In the genomic region with DNA sequence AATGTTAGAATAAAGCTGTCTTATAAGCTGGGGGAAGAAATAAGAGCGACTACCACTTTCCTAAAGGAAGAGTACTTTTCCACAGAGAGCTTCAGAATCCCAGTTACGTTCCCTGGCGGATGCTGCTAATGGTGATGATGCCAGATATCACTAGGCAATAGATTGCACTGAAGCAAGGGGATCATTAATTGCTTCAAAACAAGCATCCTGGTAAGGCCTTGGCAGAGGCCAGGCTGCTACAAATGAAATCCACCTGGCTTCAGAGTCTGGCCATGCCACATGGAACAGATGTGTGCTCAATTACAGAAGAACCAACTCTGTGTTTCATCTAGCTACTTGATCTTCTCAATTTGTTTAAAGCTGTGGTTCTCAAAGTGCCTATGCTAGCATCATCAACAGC, we compare ENCODE assay signal across 19 cellular contexts.
A peak's percentile ranks its signal among the peaks of the same experiment; 100 is the strongest.
DNase-seq lines count a peak whose midpoint lies in the region; ATAC-seq and TF ChIP-seq lines count a peak whose summit lies in the region.
"Had no signal": no experiment of that assay in that cellular context is flagged by ENCODE, and none has a peak within 500 bp of the region (broad histone marks: within the 10 kb centered on the region; RNA-seq: fewer than 3 reads in every experiment).

No MANE protein-coding gene starts in this region.

- no peaks in the 10 kb centered on the region for H3K9me3 Mint-ChIP-seq in nephron
- H3K9me3 Mint-ChIP-seq: activated naive CD4-positive, alpha-beta T cell treated with anti-CD3 and anti-CD28 coated beads, Interleukin-2, amount 10 ng/mL, durations not matched to agents 7 days and 5 days had no signal

- no peak for TF ChIP-seq CTCF in nephron (IDR thresholded peaks at IDR 0.05; ENCODE audit: unreplicated experiment in 3 of 3)

- peak; percentile 24 for DNase-seq in NCI-H1092 treated with DMSO at 0.1 percent for 48 hours (lab: John Stamatoyannopoulos, UW)
- no peak for DNase-seq in NCI-H1092 (lab: John Stamatoyannopoulos, UW)
- peak; percentile 89 for DNase-seq in NCI-H1105 treated with DMSO at 0.1 percent for 48 hours (lab: John Stamatoyannopoulos, UW)
- DNase-seq in caudate nucleus (lab: John Stamatoyannopoulos, UW): peak in 1 of 61 donors; percentile 51
- DNase-seq in AG20443 (ENCODE audit: low spot score): no peak
- DNase-seq in CD1c-positive myeloid dendritic cell (ENCODE audit: extremely low spot score): no peak
- DNase-seq: activated CD4-positive, alpha-beta T cell treated with anti-CD3 and anti-CD28 coated beads, Interleukin-2, amount 50 U/mL, for 1 hour; activated naive CD4-positive, alpha-beta T cell treated with anti-CD3 and anti-CD28 coated beads, Interleukin-2, amount 10 ng/mL, durations not matched to agents 7 days and 5 days; CD4-positive, alpha-beta memory T cell; KG1; NCI-H1048; NCI-H510A treated with DMSO at 0.1 percent for 48 hours; PC-3; stimulated activated CD4-positive, alpha-beta T cell treated with anti-CD3 and anti-CD28 coated beads, Interleukin-4, amount 100 ng/mL, for 1 hour; thyroid gland had no signal

- no peak overlapping the region for H3K4me3 Mint-ChIP-seq in nephron
- H3K4me3 Mint-ChIP-seq: activated naive CD4-positive, alpha-beta T cell treated with anti-CD3 and anti-CD28 coated beads, Interleukin-2, amount 10 ng/mL, durations not matched to agents 7 days and 5 days; CD4-positive, alpha-beta memory T cell had no signal

- no peak for ATAC-seq in HG03342 (IDR thresholded peaks at IDR 0.05; ENCODE audit: unreplicated experiment)
- ATAC-seq: left lobe of liver, PC-3 had no signal

- H3K36me3 Mint-ChIP-seq in nephron (ENCODE audit: low read depth): no peaks in the 10 kb centered on the region
- H3K36me3 Mint-ChIP-seq: activated naive CD4-positive, alpha-beta T cell treated with anti-CD3 and anti-CD28 coated beads, Interleukin-2, amount 10 ng/mL, durations not matched to agents 7 days and 5 days; CD4-positive, alpha-beta memory T cell had no signal

- peak overlapping the region; percentile 65 for H3K27ac ChIP-seq in caudate nucleus (ENCODE audit: low read depth, low read length)
- H3K27ac ChIP-seq: 22Rv1, thyroid gland had no signal

- peaks cover 72% of the 10 kb centered on the region for H3K4me1 Mint-ChIP-seq in nephron
- H3K4me1 Mint-ChIP-seq: activated naive CD4-positive, alpha-beta T cell treated with anti-CD3 and anti-CD28 coated beads, Interleukin-2, amount 10 ng/mL, durations not matched to agents 7 days and 5 days had no signal

- H3K27me3 Mint-ChIP-seq in nephron (ENCODE audit: low read depth): no peaks in the 10 kb centered on the region

- peak overlapping the region; percentile 11 to 87 (median 62) for H3K27ac Mint-ChIP-seq in nephron
- H3K27ac Mint-ChIP-seq: activated naive CD4-positive, alpha-beta T cell treated with anti-CD3 and anti-CD28 coated beads, Interleukin-2, amount 10 ng/mL, durations not matched to agents 7 days and 5 days; CD4-positive, alpha-beta memory T cell had no signal

Comparison
In these comparisons a context has a peak if more than half of its experiments do, and no peak if none do; other contexts are left out.
1. DNase-seq: peak in NCI-H1092 treated with DMSO at 0.1 percent for 48 hours (single experiment) and NCI-H1105 treated with DMSO at 0.1 percent for 48 hours (single experiment); none in NCI-H1092 (single experiment), AG20443 (single experiment) and CD1c-positive myeloid dendritic cell (single experiment).